In the genomic region with DNA sequence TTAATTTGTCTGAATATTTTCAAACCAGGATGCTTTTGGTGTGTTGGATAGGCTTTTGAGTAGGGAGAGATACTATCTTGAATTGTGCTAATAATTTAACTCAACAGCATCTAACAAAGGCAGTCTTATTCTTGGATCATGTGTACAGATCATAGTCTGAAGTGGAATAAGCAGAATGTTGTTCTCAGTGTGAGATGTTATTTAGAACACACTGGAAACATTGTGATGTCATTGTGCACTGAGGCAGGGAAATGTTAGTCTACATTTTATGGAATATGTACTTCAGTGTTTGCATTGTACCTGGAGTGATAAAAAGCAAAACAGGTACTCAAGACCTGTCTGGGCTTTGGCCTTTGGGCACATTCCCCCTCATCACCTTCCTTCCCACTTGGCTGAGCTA, we compare ENCODE assay signal across 16 cellular contexts. TPM values are rescaled to one million over a fixed set of nuclear protein-coding genes. Genes with fewer than 3 reads are reported as not detected.
DNase-seq lines count a peak whose midpoint lies in the region; ATAC-seq, FAIRE-seq and TF ChIP-seq lines count a peak whose summit lies in the region.
"Had no signal": no experiment of that assay in that cellular context is flagged by ENCODE, and none has a peak within 500 bp of the region (broad histone marks: within the 10 kb centered on the region; RNA-seq: fewer than 3 reads in every experiment).

No MANE protein-coding gene starts in this region.

- TF ChIP-seq EP300 in HepG2 (IDR thresholded peaks at IDR 0.05; ENCODE audit: low read depth in 2 of 2, low read length in 2 of 2) (no peak), HepG2 (CRISPR knock-in tag; IDR thresholded peaks at IDR 0.05; ENCODE audit: borderline replicate concordance) (no peak)

- FAIRE-seq in HepG2 (lab: Jason Lieb, UNC), result no peak
- FAIRE-seq: A549, H1, HTR-8/SVneo had no signal

- no peak overlapping the region for H3K4me3 ChIP-seq in HepG2 (replicated peaks in 1 of 3; ENCODE audit: insufficient read depth in 1 of 3, low read depth in 2 of 3, low read length in 3 of 3)
- no peak overlapping the region for H3K4me3 ChIP-seq in right lobe of liver
- no peak overlapping the region for H3K4me3 ChIP-seq in LNCaP clone FGC (ENCODE audit: low read depth, low read length)
- no peak overlapping the region for H3K4me3 ChIP-seq in neutrophil (ENCODE audit: low read depth in 1 of 2, low read length in 1 of 2)
- no peak overlapping the region for H3K4me3 ChIP-seq in heart right ventricle
- H3K4me3 ChIP-seq: A549 had no signal

- no peak overlapping the region for H3K9ac ChIP-seq in HepG2 (ENCODE audit: insufficient read depth, low read depth, low read length)

- DNase-seq in HepG2 (ENCODE audit: low spot score), result peak; percentile 32
- DNase-seq in right lobe of liver, result no peak
- peak; percentile 79 for DNase-seq in LNCaP clone FGC (ENCODE audit: low read depth)
- no peak for DNase-seq in posterior vena cava (ENCODE audit: low spot score)
- DNase-seq in heart right ventricle, result no peak
- no peak for DNase-seq in glomerular visceral epithelial cell (ENCODE audit: extremely low spot score)
- DNase-seq: AML-193; Calu3; CD4-positive, alpha-beta memory T cell; DMS79 treated with DMSO at 0.1 percent for 48 hours; GF-D8; H9 had no signal

- H4K20me1 ChIP-seq in HepG2 (ENCODE audit: insufficient read depth, low read length), result no peaks in the 10 kb centered on the region

- H3K4me2 ChIP-seq in HepG2 (ENCODE audit: low read depth, low read length), result no peak overlapping the region
- H3K4me2 ChIP-seq: A549 had no signal

- intact Hi-C loops in HepG2 (cut with micrococcal nuclease; ENCODE audit: unreplicated experiment) (no loop called here), right lobe of liver (cut with DNase I) (no loop called here), posterior vena cava (cut with DNase I) (no loop called here), heart right ventricle (cut with DNase I) (no loop called here)

- H3K27ac ChIP-seq in HepG2 (ENCODE audit: extremely low read length, insufficient read depth, low read length) (no peak overlapping the region), right lobe of liver (no peak overlapping the region), neutrophil (peak overlapping the region; percentile 48), heart right ventricle (no peak overlapping the region)
- H3K27ac ChIP-seq: A549 had no signal

- H3K9me3 ChIP-seq in HepG2 (ENCODE audit: low read length) (no peaks in the 10 kb centered on the region), right lobe of liver (no peaks in the 10 kb centered on the region), neutrophil (no peaks in the 10 kb centered on the region), heart right ventricle (peaks cover 0 to under 1% (median 0%) of the 10 kb centered on the region in 11 donors)
- H3K9me3 ChIP-seq: A549 had no signal

- no peaks in the 10 kb centered on the region for H3K79me2 ChIP-seq in HepG2 (ENCODE audit: insufficient read depth, low read length)

- CTCF ChIA-PET in HepG2 (lab: Yijun Ruan, JAX; ENCODE audit: low intra/inter-chr PET ratio, low total read pairs), result no interaction called here

- TF ChIP-seq CTCF in HepG2 (CRISPR knock-in tag; IDR thresholded peaks at IDR 0.05), result no peak
- no peak for TF ChIP-seq CTCF in right lobe of liver (IDR thresholded peaks at IDR 0.05)
- TF ChIP-seq CTCF in LNCaP clone FGC (IDR thresholded peaks at IDR 0.05; ENCODE audit: control insufficient read depth, extremely low read depth, insufficient read depth), result no peak
- TF ChIP-seq CTCF in neutrophil (IDR thresholded peaks at IDR 0.05), result no peak
- TF ChIP-seq CTCF in heart right ventricle (IDR thresholded peaks at IDR 0.05), result no peak

- H2AFZ ChIP-seq in HepG2 (ENCODE audit: low read length), result no peak overlapping the region

- TF ChIP-seq POLR2A in HepG2 (IDR thresholded peaks at IDR 0.05; ENCODE audit: insufficient read depth in 1 of 2, low read depth in 2 of 2, low read length in 2 of 2), result no peak
- no peak for TF ChIP-seq POLR2A in right lobe of liver (IDR thresholded peaks at IDR 0.05)

- no peak for TF ChIP-seq RAD21 in HepG2 (CRISPR knock-in tag; IDR thresholded peaks at IDR 0.05)

- H3K4me1 ChIP-seq in HepG2 (ENCODE audit: insufficient read depth, low read length) (peaks cover 20% of the 10 kb centered on the region), right lobe of liver (no peaks in the 10 kb centered on the region), neutrophil (ENCODE audit: control insufficient read depth in 1 of 2, insufficient read depth in 1 of 2, low read depth in 1 of 2, low read length in 1 of 2) (peaks cover 24 to 32% of the 10 kb centered on the region in 2 experiments), heart right ventricle (peaks cover 0 to 41% (median 5%) of the 10 kb centered on the region in 9 donors)
- H3K4me1 ChIP-seq: A549 had no signal

- no peaks in the 10 kb centered on the region for H3K27me3 ChIP-seq in HepG2 (ENCODE audit: control insufficient read depth in 1 of 2, insufficient read depth in 2 of 2, low read length in 2 of 2)
- no peaks in the 10 kb centered on the region for H3K27me3 ChIP-seq in right lobe of liver
- H3K27me3 ChIP-seq in neutrophil, result no peaks in the 10 kb centered on the region
- H3K27me3 ChIP-seq in heart right ventricle, result no peaks in the 10 kb centered on the region

- no peak for ATAC-seq in HepG2
- no peak for ATAC-seq in right lobe of liver
- no peak for ATAC-seq in heart right ventricle
- ATAC-seq: A549 had no signal

- POLR2A ChIA-PET in HepG2 (lab: Yijun Ruan, JAX), result no interaction called here

- H3K36me3 ChIP-seq in HepG2 (replicated peaks in 1 of 2; ENCODE audit: control insufficient read depth in 1 of 2, insufficient read depth in 2 of 2, low read length in 2 of 2) (no peaks in the 10 kb centered on the region), right lobe of liver (no peaks in the 10 kb centered on the region), neutrophil (peaks cover 4% of the 10 kb centered on the region), heart right ventricle (no peaks in the 10 kb centered on the region)

- in situ Hi-C loops in HepG2 (cut with HindIII; ENCODE audit: extremely low pct_ligation_motif_present, low pct_unique_long_range_greater_than_20kb), result no loop called here

- no TSS peak for BruUV-seq in HepG2 (replicated peaks; lab: Mats Ljungman, UMichigan)

TF ChIP-seq in HepG2, 621 proteins besides CTCF, POLR2A, EP300 and RAD21:
- TF ChIP-seq SOX13 (IDR thresholded peaks at IDR 0.05) (no peak), SOX13 (CRISPR knock-in tag; conservative IDR thresholded peaks at IDR 0.05 in 1 of 2, IDR thresholded peaks at IDR 0.05 in 1 of 2) (0 out of 4 replicates have a peak, but pooled peaks of 1 of the 2 experiments have one; percentile 23), SP1 (IDR thresholded peaks at IDR 0.05) (no peak), SP1 (CRISPR knock-in tag; IDR thresholded peaks at IDR 0.05) (no peak)
- TF ChIP-seq, protein P1, sequence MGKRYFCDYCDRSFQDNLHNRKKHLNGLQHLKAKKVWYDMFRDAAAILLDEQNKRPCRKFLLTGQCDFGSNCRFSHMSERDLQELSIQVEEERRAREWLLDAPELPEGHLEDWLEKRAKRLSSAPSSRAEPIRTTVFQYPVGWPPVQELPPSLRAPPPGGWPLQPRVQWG (CRISPR knock-in tag; IDR thresholded peaks at IDR 0.05; ENCODE audit: borderline replicate concordance, low read depth), result no peak
- TF ChIP-seq, protein P2, sequence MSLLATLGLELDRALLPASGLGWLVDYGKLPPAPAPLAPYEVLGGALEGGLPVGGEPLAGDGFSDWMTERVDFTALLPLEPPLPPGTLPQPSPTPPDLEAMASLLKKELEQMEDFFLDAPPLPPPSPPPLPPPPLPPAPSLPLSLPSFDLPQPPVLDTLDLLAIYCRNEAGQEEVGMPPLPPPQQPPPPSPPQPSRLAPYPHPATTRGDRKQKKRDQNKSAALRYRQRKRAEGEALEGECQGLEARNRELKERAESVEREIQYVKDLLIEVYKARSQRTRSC (CRISPR knock-in tag; IDR thresholded peaks at IDR 0.05; ENCODE audit: low read depth), result no peak

RNA-seq across cellular contexts. Expression of a gene that starts 35.0 kb away (rescaled TPM):
- total RNA-seq in HepG2 (2016; rRNA removed; fragmentation: Illumina TruSeq; extraction: Trizol) (4.3 and 5.3 TPM in 2 replicates), right lobe of liver (10 to 100 TPM in 3 of 6 experiments, 1 to 10 TPM in 3; 7.6 to 19.1 (median 10.2) TPM), posterior vena cava (10 to 100 TPM; 21.5 to 26.0 TPM), heart right ventricle (10 to 100 TPM in 5 of 10 donors, 1 to 10 TPM in 5; 4.6 to 25.5 (median 12.1) TPM)
- 0.35 and 0.81 TPM in 2 replicates for total RNA-seq in HepG2 (2016; cell fraction: cytosol; rRNA removed; fragmentation: Illumina TruSeq; extraction: Trizol; ENCODE audit: low read depth)
- 3.7 and 6.0 TPM in 2 replicates for total RNA-seq in HepG2 (2016; cell fraction: insoluble cytoplasmic fraction; rRNA removed; fragmentation: Illumina TruSeq; extraction: Trizol)
- total RNA-seq in HepG2 (2016; cell fraction: membrane; rRNA removed; fragmentation: Illumina TruSeq; extraction: Trizol), result 1.9 and 2.1 TPM in 2 replicates
- total RNA-seq in HepG2 (2016; cell fraction: nucleus; rRNA removed; fragmentation: Illumina TruSeq; extraction: Trizol), result 2.6 and 3.2 TPM in 2 replicates
- polyA plus RNA-seq in HepG2 (2011; rRNA removed) (1.2 and 1.8 TPM in 2 replicates), heart right ventricle (1 to 10 TPM; 6.1 to 8.3 TPM)
- polyA plus RNA-seq in HepG2 (2011; cell fraction: cytosol; rRNA removed), result 0.90 and 1.1 TPM in 2 replicates
- polyA plus RNA-seq in HepG2 (2011; cell fraction: nucleus; rRNA removed), result 0.80 and 1.1 TPM in 2 replicates
- polyA plus RNA-seq in HepG2 (2012), result 0.76 and 1.7 TPM in 2 replicates
- polyA plus RNA-seq in HepG2 (2016; cell fraction: cytosol; fragmentation: Illumina TruSeq; extraction: Trizol; ENCODE audit: low read depth), result 0.14 and 0.21 TPM in 2 replicates
- polyA plus RNA-seq in HepG2 (2016; cell fraction: insoluble cytoplasmic fraction; fragmentation: Illumina TruSeq; extraction: Trizol; ENCODE audit: low read depth), result 3.6 and 3.8 TPM in 2 replicates
- polyA plus RNA-seq in HepG2 (2016; cell fraction: membrane; fragmentation: Illumina TruSeq; extraction: Trizol; ENCODE audit: low read depth), result 0.64 TPM in 2 replicates
- polyA plus RNA-seq in HepG2 (2016; cell fraction: nucleus; fragmentation: Illumina TruSeq; extraction: Trizol; ENCODE audit: insufficient read depth, low read depth), result 2.2 and 2.6 TPM in 2 replicates
- polyA minus RNA-seq in HepG2 (2011; rRNA and poly(A)+ RNA removed; ENCODE audit: low replicate concordance), result 4.0 and 5.3 TPM in 2 replicates
- polyA minus RNA-seq in HepG2 (2011; cell fraction: cytosol; rRNA and poly(A)+ RNA removed), result 2.8 and 3.2 TPM in 2 replicates
- 2.1 and 3.5 TPM in 2 replicates for polyA minus RNA-seq in HepG2 (2011; cell fraction: nucleus; rRNA and poly(A)+ RNA removed)

Comparison
In these comparisons a context has a peak if more than half of its experiments do, and no peak if none do; other contexts are left out.
1. DNase-seq: peak in HepG2 (single experiment) and LNCaP clone FGC (single experiment); none in right lobe of liver (0 of 3), posterior vena cava (single experiment), heart right ventricle (0 of 2) and glomerular visceral epithelial cell (single experiment).